Comparison of ENCODE assay signal across 8 cellular contexts in genomic region chr2:73779472-73780241, GRCh38. TPM values are rescaled to one million over a fixed set of nuclear protein-coding genes. Genes with fewer than 3 reads are reported as not detected.
DNase-seq lines count a peak whose midpoint lies in the region; ATAC-seq and TF ChIP-seq lines count a peak whose summit lies in the region.

DUSP11 (minus strand) TSS chr2:73780103; CDS start chr2:73779974, 129 bp downstream.

- H3K9me3 ChIP-seq in SU-DHL-6 (ENCODE audit: insufficient read depth, low read length), result no peaks in the 10 kb centered on the region
- no peaks in the 10 kb centered on the region for H3K9me3 ChIP-seq in cardiac muscle cell (ENCODE audit: low read depth)
- no peaks in the 10 kb centered on the region for H3K9me3 ChIP-seq in trophoblast cell (ENCODE audit: insufficient read depth, low read depth, low read length)

- peaks cover 16% of the 10 kb centered on the region for H3K36me3 Mint-ChIP-seq in type B pancreatic cell

- H3K9me3 Mint-ChIP-seq in type B pancreatic cell, result no peaks in the 10 kb centered on the region

- H3K4me1 ChIP-seq in cardiac muscle cell (ENCODE audit: low read depth) (peaks cover 8% of the 10 kb centered on the region), trophoblast cell (ENCODE audit: control insufficient read depth in 1 of 2, insufficient read depth in 2 of 2, low read length in 2 of 2) (peaks cover 0 to 2% of the 10 kb centered on the region in 2 experiments)

- H3K27ac Mint-ChIP-seq in type B pancreatic cell, result peak within 1 kb of the TSS; percentile 97

- H3K4me2 ChIP-seq in SU-DHL-6 (ENCODE audit: low read depth, low read length, poor library complexity, severe bottlenecking) (peak within 1 kb of the TSS; percentile 62), trophoblast cell (ENCODE audit: low read length) (peak within 1 kb of the TSS; percentile 87)

- peak within 1 kb of the TSS; percentile 97 for H4K8ac ChIP-seq in trophoblast cell (ENCODE audit: low read depth, low read length)

- H3K4ac ChIP-seq in trophoblast cell (ENCODE audit: low read depth, low read length), result peak within 1 kb of the TSS; percentile 77

- peak; percentile 98 for ATAC-seq in HG02642 (IDR thresholded peaks at IDR 0.05; ENCODE audit: poor library complexity, unreplicated experiment)

- no peaks in the 10 kb centered on the region for H4K20me1 ChIP-seq in SU-DHL-6 (ENCODE audit: low read depth, low read length)

- H2AFZ ChIP-seq in SU-DHL-6 (ENCODE audit: low read depth, low read length, severe bottlenecking) (peak within 1 kb of the TSS; percentile 95), trophoblast cell (ENCODE audit: insufficient read depth, low read length, poor library complexity) (peak within 1 kb of the TSS; percentile 96)

- no peaks in the 10 kb centered on the region for H3K27me3 ChIP-seq in SU-DHL-6 (ENCODE audit: low read length)
- H3K27me3 ChIP-seq in cardiac muscle cell, result no peaks in the 10 kb centered on the region
- no peaks in the 10 kb centered on the region for H3K27me3 ChIP-seq in trophoblast cell (ENCODE audit: insufficient read depth, low read length)

- H3K4me3 ChIP-seq in GM12864 (ENCODE audit: low read depth, low read length), result peak within 1 kb of the TSS; percentile 81
- H3K4me3 ChIP-seq in SU-DHL-6 (ENCODE audit: insufficient read depth, low read length, poor library complexity, severe bottlenecking), result peak within 1 kb of the TSS; percentile 88
- peak within 1 kb of the TSS; percentile 94 for H3K4me3 ChIP-seq in cardiac muscle cell
- peak within 1 kb of the TSS; percentile 88 for H3K4me3 ChIP-seq in trophoblast cell (ENCODE audit: low read depth, low read length)

- H3K4me3 Mint-ChIP-seq in type B pancreatic cell, result peak within 1 kb of the TSS; percentile 100

- peak within 1 kb of the TSS; percentile 91 for H3K14ac ChIP-seq in trophoblast cell (ENCODE audit: low read length)

- peak within 1 kb of the TSS; percentile 54 for H3K27ac ChIP-seq in SU-DHL-6 (ENCODE audit: low read depth, low read length)
- H3K27ac ChIP-seq in cardiac muscle cell, result peak within 1 kb of the TSS; percentile 89
- H3K27ac ChIP-seq in trophoblast cell (ENCODE audit: low read depth, low read length), result no peak within 1 kb of the TSS

- H3K36me3 ChIP-seq in SU-DHL-6 (ENCODE audit: low read length) (peaks cover 18% of the 10 kb centered on the region), cardiac muscle cell (peaks cover 14% of the 10 kb centered on the region), trophoblast cell (ENCODE audit: control insufficient read depth in 1 of 2, insufficient read depth in 2 of 2, low read length in 2 of 2) (peaks cover 3 to 5% of the 10 kb centered on the region in 2 experiments)

- no peaks in the 10 kb centered on the region for H3K9me2 ChIP-seq in SU-DHL-6 (replicated peaks; ENCODE audit: insufficient read depth, low read length)

- H2AK5ac ChIP-seq in trophoblast cell (ENCODE audit: low read length), result peak within 1 kb of the TSS; percentile 7

- no CpG with 5 or more reads among the region's 41 CpGs for WGBS in trophoblast cell (ENCODE audit: extremely low coverage, insufficient coverage, insufficient read length)

- no peak within 1 kb of the TSS for H2BK12ac ChIP-seq in trophoblast cell (ENCODE audit: low read length)

- no peaks in the 10 kb centered on the region for H3K27me3 Mint-ChIP-seq in type B pancreatic cell

- H3K9ac ChIP-seq in SU-DHL-6 (ENCODE audit: low read length) (peak within 1 kb of the TSS; percentile 84), trophoblast cell (ENCODE audit: low read length) (peak within 1 kb of the TSS; percentile 97)

- H3K23ac ChIP-seq in trophoblast cell (ENCODE audit: low read length), result no peak within 1 kb of the TSS

- peak within 1 kb of the TSS; percentile 74 for H2BK120ac ChIP-seq in trophoblast cell (ENCODE audit: insufficient read depth, low read length, poor library complexity)

- peak within 1 kb of the TSS; percentile 70 for H3K18ac ChIP-seq in trophoblast cell (ENCODE audit: low read length)

- peak within 1 kb of the TSS; percentile 95 for H4K12ac ChIP-seq in trophoblast cell (ENCODE audit: low read depth, low read length)

- DNase-seq in GM12864 (ENCODE audit: low read depth) (peak; percentile 92), NCI-H1105 treated with DMSO at 0.1 percent for 48 hours (lab: John Stamatoyannopoulos, UW) (peak; percentile 87), cardiac muscle cell (ENCODE audit: low read depth in 1 of 2, low spot score in 1 of 2) (peak; percentile 95), trophoblast cell (peak; percentile 99 to 100), type B pancreatic cell (ENCODE audit: extremely low spot score, unreplicated experiment) (peak; percentile 96)
- DNase-seq in activated naive CD8-positive, alpha-beta T cell treated with anti-CD3 and anti-CD28 coated beads, Interleukin-2, amount 50 U/mL, for 16 hours (ENCODE audit: low read depth, low spot score), result peak; percentile 97

- H3F3A ChIP-seq in SU-DHL-6 (ENCODE audit: insufficient read depth), result no peaks in the 10 kb centered on the region

- H3K4me1 Mint-ChIP-seq in type B pancreatic cell (ENCODE audit: unreplicated experiment), result peaks cover 5% of the 10 kb centered on the region

- TF ChIP-seq CTCF in GM12864 (IDR thresholded peaks at IDR 0.05; ENCODE audit: low read depth, low read length, missing control alignments) (peak; percentile 94), SU-DHL-6 (IDR thresholded peaks at IDR 0.05; ENCODE audit: insufficient read depth, low read length, poor library complexity, severe bottlenecking) (peak; percentile 74), cardiac muscle cell (IDR thresholded peaks at IDR 0.05; ENCODE audit: low read depth, low read length) (peak; percentile 94), type B pancreatic cell (conservative IDR thresholded peaks at IDR 0.05) (peak; percentile 93)

- peak within 1 kb of the TSS; percentile 63 for H2BK5ac ChIP-seq in trophoblast cell (ENCODE audit: low read depth, low read length, poor library complexity)

- peak within 1 kb of the TSS; percentile 76 for H4K91ac ChIP-seq in trophoblast cell (ENCODE audit: low read depth, low read length)

- H3K79me1 ChIP-seq in trophoblast cell (ENCODE audit: low read length), result peaks cover 3% of the 10 kb centered on the region

- H3K79me2 ChIP-seq in SU-DHL-6 (ENCODE audit: insufficient read depth, low read length) (peaks cover 19% of the 10 kb centered on the region), trophoblast cell (ENCODE audit: control insufficient read depth, insufficient read depth, low read length, poor library complexity) (peaks cover 4% of the 10 kb centered on the region)

RNA-seq across cellular contexts. Expression of gene DUSP11, which starts in this region (rescaled TPM):
- total RNA-seq in cardiac muscle cell (15.2 and 16.9 TPM in 2 replicates), type B pancreatic cell (ENCODE audit: low replicate concordance) (26.1 and 30.9 TPM in 2 replicates)
- 22.2 and 31.6 TPM in 2 replicates for polyA plus RNA-seq in cardiac muscle cell
- 26.3 and 26.8 TPM in 2 replicates for polyA plus RNA-seq in trophoblast cell (2013)
